In the genomic region with DNA sequence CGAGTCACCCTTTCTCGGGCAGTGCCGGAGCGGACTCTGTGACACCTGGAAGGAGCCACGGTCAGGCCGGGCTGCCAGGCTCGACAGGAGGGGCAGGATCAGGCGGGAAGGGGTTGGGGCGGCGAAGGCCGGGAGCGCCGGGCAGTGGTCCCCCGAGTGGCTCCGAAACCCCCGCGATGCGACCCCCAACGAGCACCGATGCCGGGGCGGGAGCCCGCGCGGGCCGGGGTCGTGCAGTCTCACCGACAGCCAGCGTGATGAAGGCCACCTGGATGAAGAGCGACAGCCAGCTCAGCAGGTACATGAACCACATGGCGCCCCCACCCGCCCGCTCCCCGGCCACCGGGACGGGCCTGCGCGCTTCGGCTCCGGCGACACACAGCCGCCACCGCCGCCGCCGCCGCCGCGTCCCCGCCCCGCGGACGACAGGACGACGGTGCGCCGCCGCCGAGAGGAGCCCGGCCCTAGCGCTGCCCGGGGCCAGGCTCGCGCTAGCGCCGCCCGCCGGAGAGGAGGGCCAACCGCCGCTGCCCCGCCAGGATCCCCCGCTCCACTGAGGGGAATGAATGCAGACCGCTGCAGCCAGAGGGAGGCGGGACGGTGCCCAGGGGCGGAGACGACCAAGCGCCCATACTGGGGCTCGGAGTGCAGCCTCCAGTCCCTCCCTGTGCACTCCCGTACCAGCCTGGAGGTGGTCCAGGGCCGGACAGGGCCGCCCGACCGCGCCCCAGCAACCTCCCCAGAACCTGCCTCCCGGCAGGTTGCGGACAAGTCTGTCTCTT, we compare ENCODE assay signal across 1 cellular context.
TF ChIP-seq lines count a peak whose summit lies in the region.

Gene TEX261 (minus strand): TSS at position 429 of the 782 bp plus-strand sequence. CDS start 116 bp downstream, at position 313.

TF ChIP-seq in HepG2, 621 proteins besides CTCF, POLR2A, EP300 and RAD21 (continued from another document and continues in another):
- TF ChIP-seq, protein P1, sequence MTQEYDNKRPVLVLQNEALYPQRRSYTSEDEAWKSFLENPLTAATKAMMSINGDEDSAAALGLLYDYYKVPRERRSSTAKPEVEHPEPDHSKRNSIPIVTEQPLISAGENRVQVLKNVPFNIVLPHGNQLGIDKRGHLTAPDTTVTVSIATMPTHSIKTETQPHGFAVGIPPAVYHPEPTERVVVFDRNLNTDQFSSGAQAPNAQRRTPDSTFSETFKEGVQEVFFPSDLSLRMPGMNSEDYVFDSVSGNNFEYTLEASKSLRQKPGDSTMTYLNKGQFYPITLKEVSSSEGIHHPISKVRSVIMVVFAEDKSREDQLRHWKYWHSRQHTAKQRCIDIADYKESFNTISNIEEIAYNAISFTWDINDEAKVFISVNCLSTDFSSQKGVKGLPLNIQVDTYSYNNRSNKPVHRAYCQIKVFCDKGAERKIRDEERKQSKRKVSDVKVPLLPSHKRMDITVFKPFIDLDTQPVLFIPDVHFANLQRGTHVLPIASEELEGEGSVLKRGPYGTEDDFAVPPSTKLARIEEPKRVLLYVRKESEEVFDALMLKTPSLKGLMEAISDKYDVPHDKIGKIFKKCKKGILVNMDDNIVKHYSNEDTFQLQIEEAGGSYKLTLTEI (CRISPR knock-in tag; conservative IDR thresholded peaks at IDR 0.05) = no peak
- TF ChIP-seq, protein P2, sequence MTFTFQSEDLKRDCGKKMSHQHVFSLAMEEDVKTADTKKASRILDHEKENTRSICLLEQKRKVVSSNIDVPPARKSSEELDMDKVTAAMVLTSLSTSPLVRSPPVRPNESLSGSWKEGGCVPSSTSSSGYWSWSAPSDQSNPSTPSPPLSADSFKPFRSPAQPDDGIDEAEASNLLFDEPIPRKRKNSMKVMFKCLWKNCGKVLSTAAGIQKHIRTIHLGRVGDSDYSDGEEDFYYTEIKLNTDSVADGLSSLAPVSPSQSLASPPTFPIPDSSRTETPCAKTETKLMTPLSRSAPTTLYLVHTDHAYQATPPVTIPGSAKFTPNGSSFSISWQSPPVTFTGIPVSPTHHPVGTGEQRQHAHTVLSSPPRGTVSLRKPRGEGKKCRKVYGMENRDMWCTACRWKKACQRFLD (CRISPR knock-in tag; IDR thresholded peaks at IDR 0.05; ENCODE audit: borderline replicate concordance) = no peak
- TF ChIP-seq ZNF574 (CRISPR knock-in tag; IDR thresholded peaks at IDR 0.05) (peak; percentile 99), ZNF121 (CRISPR knock-in tag; IDR thresholded peaks at IDR 0.05) (no peak), KAT8 (CRISPR knock-in tag; IDR thresholded peaks at IDR 0.05) (peak; percentile 69; the same call in 1 of the 2 replicates), SRSF1 (optimal IDR thresholded peaks at IDR 0.05; ENCODE audit: low read depth, low read length) (peak; percentile 38), TMF1 (CRISPR knock-in tag; IDR thresholded peaks at IDR 0.05; ENCODE audit: low read depth) (peak; percentile 93; the same call in 1 of the 2 replicates), MED8 (CRISPR knock-in tag; IDR thresholded peaks at IDR 0.05; ENCODE audit: insufficient replicate concordance) (no peak), SRSF9 (IDR thresholded peaks at IDR 0.05; ENCODE audit: borderline replicate concordance, insufficient read depth, low read depth, low read length, poor library complexity, severe bottlenecking) (no peak), ZNF788 (CRISPR knock-in tag; IDR thresholded peaks at IDR 0.05; ENCODE audit: borderline replicate concordance) (peak; percentile 52; the same call in 1 of the 2 replicates), ZNF230 (CRISPR knock-in tag; IDR thresholded peaks at IDR 0.05) (no peak; the same call in 1 of the 2 replicates), POLR2G (IDR thresholded peaks at IDR 0.05; ENCODE audit: low read depth, low read length) (peak; percentile 66), ZNF7 (CRISPR knock-in tag; IDR thresholded peaks at IDR 0.05) (no peak), ZNF780A (CRISPR knock-in tag; IDR thresholded peaks at IDR 0.05) (no peak), RXRA (CRISPR knock-in tag; IDR thresholded peaks at IDR 0.05) (0 out of 2 replicates have a peak, but pooled peaks have one; percentile 37), PAX8 (CRISPR knock-in tag; IDR thresholded peaks at IDR 0.05; ENCODE audit: borderline replicate concordance) (peak; percentile 72; the same call in 1 of the 2 replicates), TGIF2 (CRISPR knock-in tag; IDR thresholded peaks at IDR 0.05) (no peak), KLF15 (CRISPR knock-in tag; IDR thresholded peaks at IDR 0.05; ENCODE audit: borderline replicate concordance) (0 out of 2 replicates have a peak, but pooled peaks have one; percentile 53), MXI1 (IDR thresholded peaks at IDR 0.05; ENCODE audit: borderline replicate concordance, low read depth, low read length) (peak; percentile 77; the same call in 2 of the 3 replicates), ZNF720 (CRISPR knock-in tag; IDR thresholded peaks at IDR 0.05) (no peak), ATM (IDR thresholded peaks at IDR 0.05; ENCODE audit: borderline replicate concordance) (no peak), ZNF317 (CRISPR knock-in tag; IDR thresholded peaks at IDR 0.05) (no peak), GATA4 (IDR thresholded peaks at IDR 0.05; ENCODE audit: borderline replicate concordance, low read depth) (no peak), ZNF747 (CRISPR knock-in tag; IDR thresholded peaks at IDR 0.05; ENCODE audit: borderline replicate concordance) (no peak; the same call in 1 of the 2 replicates), ZNF562 (CRISPR knock-in tag; IDR thresholded peaks at IDR 0.05; ENCODE audit: borderline replicate concordance) (no peak), ZNF101 (CRISPR knock-in tag; IDR thresholded peaks at IDR 0.05; ENCODE audit: borderline replicate concordance, low read depth) (peak; percentile 44; the same call in 1 of the 2 replicates), MYNN (CRISPR knock-in tag; IDR thresholded peaks at IDR 0.05; ENCODE audit: low read depth) (no peak; the same call in 1 of the 2 replicates), PRMT3 (CRISPR knock-in tag; IDR thresholded peaks at IDR 0.05; ENCODE audit: borderline replicate concordance, low read depth) (no peak), CEBPG (CRISPR knock-in tag; IDR thresholded peaks at IDR 0.05) (no peak), PCBP1 (IDR thresholded peaks at IDR 0.05; ENCODE audit: borderline replicate concordance, low read depth, low read length) (no peak), ZNF687 (CRISPR knock-in tag; IDR thresholded peaks at IDR 0.05) (peak; percentile 82), KDM6A (CRISPR knock-in tag; IDR thresholded peaks at IDR 0.05; ENCODE audit: low read depth) (no peak), ZNF264 (CRISPR knock-in tag; IDR thresholded peaks at IDR 0.05) (no peak), SALL2 (CRISPR knock-in tag; IDR thresholded peaks at IDR 0.05) (no peak; the same call in 1 of the 2 replicates), ZBTB42 (CRISPR knock-in tag; IDR thresholded peaks at IDR 0.05) (no peak), RAD51 (IDR thresholded peaks at IDR 0.05; ENCODE audit: borderline replicate concordance) (no peak), ZSCAN25 (CRISPR knock-in tag; IDR thresholded peaks at IDR 0.05) (peak; percentile 22; the same call in 1 of the 2 replicates)
- TF ChIP-seq, protein P3, sequence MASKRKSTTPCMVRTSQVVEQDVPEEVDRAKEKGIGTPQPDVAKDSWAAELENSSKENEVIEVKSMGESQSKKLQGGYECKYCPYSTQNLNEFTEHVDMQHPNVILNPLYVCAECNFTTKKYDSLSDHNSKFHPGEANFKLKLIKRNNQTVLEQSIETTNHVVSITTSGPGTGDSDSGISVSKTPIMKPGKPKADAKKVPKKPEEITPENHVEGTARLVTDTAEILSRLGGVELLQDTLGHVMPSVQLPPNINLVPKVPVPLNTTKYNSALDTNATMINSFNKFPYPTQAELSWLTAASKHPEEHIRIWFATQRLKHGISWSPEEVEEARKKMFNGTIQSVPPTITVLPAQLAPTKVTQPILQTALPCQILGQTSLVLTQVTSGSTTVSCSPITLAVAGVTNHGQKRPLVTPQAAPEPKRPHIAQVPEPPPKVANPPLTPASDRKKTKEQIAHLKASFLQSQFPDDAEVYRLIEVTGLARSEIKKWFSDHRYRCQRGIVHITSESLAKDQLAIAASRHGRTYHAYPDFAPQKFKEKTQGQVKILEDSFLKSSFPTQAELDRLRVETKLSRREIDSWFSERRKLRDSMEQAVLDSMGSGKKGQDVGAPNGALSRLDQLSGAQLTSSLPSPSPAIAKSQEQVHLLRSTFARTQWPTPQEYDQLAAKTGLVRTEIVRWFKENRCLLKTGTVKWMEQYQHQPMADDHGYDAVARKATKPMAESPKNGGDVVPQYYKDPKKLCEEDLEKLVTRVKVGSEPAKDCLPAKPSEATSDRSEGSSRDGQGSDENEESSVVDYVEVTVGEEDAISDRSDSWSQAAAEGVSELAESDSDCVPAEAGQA (IDR thresholded peaks at IDR 0.05; ENCODE audit: low read depth) = peak; percentile 56
- TF ChIP-seq, protein P3 (CRISPR knock-in tag; IDR thresholded peaks at IDR 0.05; ENCODE audit: borderline replicate concordance) = peak; percentile 74; the same call in 1 of the 2 replicates
- TF ChIP-seq, protein P4, sequence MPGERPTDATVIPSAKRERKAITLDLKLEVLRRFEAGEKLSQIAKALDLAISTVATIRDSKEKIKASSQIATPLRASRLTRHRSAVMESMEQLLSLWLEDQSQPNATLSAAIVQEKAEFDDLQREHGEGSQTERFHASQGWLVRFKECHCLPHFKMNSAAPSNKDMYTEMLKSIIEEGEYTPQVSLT (CRISPR knock-in tag; IDR thresholded peaks at IDR 0.05; ENCODE audit: borderline replicate concordance, low read depth) = no peak; the same call in 1 of the 2 replicates
- TF ChIP-seq, protein P5, sequence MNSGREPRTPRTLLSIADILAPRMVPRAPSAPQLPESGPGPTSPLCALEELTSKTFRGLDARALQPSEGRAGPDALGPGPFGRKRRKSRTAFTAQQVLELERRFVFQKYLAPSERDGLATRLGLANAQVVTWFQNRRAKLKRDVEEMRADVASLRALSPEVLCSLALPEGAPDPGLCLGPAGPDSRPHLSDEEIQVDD (CRISPR knock-in tag; IDR thresholded peaks at IDR 0.05; ENCODE audit: borderline replicate concordance) = no peak
- TF ChIP-seq, protein P6, sequence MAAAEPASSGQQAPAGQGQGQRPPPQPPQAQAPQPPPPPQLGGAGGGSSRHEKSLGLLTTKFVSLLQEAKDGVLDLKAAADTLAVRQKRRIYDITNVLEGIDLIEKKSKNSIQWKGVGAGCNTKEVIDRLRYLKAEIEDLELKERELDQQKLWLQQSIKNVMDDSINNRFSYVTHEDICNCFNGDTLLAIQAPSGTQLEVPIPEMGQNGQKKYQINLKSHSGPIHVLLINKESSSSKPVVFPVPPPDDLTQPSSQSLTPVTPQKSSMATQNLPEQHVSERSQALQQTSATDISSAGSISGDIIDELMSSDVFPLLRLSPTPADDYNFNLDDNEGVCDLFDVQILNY (CRISPR knock-in tag; conservative IDR thresholded peaks at IDR 0.05) = no peak
